Comparison of ENCODE assay signal across 1 cellular context in genomic region chr11:110297726-110298297, GRCh38.
TF ChIP-seq lines count a peak whose summit lies in the region.

No MANE protein-coding gene starts in this region.

TF ChIP-seq in GM23338, 12 proteins besides CTCF, POLR2A, EP300 and RAD21 (continued from another document):
- TF ChIP-seq EZH2 (IDR thresholded peaks at IDR 0.05; ENCODE audit: low read depth, unreplicated experiment) (no peak), STAT1 (IDR thresholded peaks at IDR 0.05; ENCODE audit: unreplicated experiment) (no peak), ZNF114 (CRISPR knock-in tag; IDR thresholded peaks at IDR 0.05) (no peak), EZH2phosphoT487 (IDR thresholded peaks at IDR 0.05; ENCODE audit: unreplicated experiment) (no peak), ZNF331 (CRISPR knock-in tag; IDR thresholded peaks at IDR 0.05; ENCODE audit: low read depth) (no peak), NANOG (IDR thresholded peaks at IDR 0.05; ENCODE audit: borderline replicate concordance) (no peak)
- TF ChIP-seq, protein P1, sequence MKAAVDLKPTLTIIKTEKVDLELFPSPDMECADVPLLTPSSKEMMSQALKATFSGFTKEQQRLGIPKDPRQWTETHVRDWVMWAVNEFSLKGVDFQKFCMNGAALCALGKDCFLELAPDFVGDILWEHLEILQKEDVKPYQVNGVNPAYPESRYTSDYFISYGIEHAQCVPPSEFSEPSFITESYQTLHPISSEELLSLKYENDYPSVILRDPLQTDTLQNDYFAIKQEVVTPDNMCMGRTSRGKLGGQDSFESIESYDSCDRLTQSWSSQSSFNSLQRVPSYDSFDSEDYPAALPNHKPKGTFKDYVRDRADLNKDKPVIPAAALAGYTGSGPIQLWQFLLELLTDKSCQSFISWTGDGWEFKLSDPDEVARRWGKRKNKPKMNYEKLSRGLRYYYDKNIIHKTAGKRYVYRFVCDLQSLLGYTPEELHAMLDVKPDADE (IDR thresholded peaks at IDR 0.05), result no peak
TF ChIP-seq in GM23338: peak in this region for 0.
